ENCODE assay signal across 7 cellular contexts in the genomic region with DNA sequence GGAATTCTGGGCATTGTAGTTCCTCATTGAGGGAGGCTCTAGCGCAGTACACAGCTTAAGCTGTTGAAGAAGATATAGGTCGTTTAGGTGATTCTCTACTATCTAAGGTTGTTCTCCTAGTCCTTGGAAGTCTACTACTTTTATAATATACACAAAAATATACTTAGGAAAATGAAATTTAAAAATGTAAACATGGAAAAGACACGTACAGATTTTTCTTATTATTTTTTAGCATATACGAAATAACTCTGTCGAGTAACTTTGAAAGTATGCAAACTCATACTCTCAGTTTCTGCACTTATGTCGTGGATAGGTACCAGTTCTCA. TPM values are rescaled to one million over a fixed set of nuclear protein-coding genes. Genes with fewer than 3 reads are reported as not detected.
DNase-seq lines count a peak whose midpoint lies in the region; ATAC-seq and TF ChIP-seq lines count a peak whose summit lies in the region.

No MANE protein-coding gene starts in this region.

- no peaks in the 10 kb centered on the region for H3K36me3 ChIP-seq in GM23338 (ENCODE audit: insufficient read depth)

- no peak overlapping the region for H3K4me3 ChIP-seq in GM23338
- H3K4me3 ChIP-seq in right cardiac atrium (ENCODE audit: low read length), result peak overlapping the region; percentile 96

- no peak overlapping the region for H2AFZ ChIP-seq in GM23338

- H3K27ac Mint-ChIP-seq in GM23338, result no peak overlapping the region
- peak overlapping the region; percentile 94 for H3K27ac Mint-ChIP-seq in stimulated activated effector memory CD8-positive, alpha-beta T cell treated with anti-CD3 and anti-CD28 coated beads, Interleukin-12 subunit alpha, Interleukin-12 subunit beta, amount 100 ng/mL, for 72 hours

- H3K27me3 ChIP-seq in GM23338 (ENCODE audit: insufficient read depth), result no peaks in the 10 kb centered on the region
- H3K27me3 ChIP-seq in right cardiac atrium (ENCODE audit: control insufficient read depth, insufficient read depth), result no peaks in the 10 kb centered on the region

- intact Hi-C loops in right cardiac atrium (cut with DNase I), result no loop called here

- H3K79me2 ChIP-seq in GM23338 (replicated peaks; ENCODE audit: insufficient read depth), result peaks cover 42% of the 10 kb centered on the region

- no peak for ATAC-seq in GM23338
- ATAC-seq in right cardiac atrium, result no peak
- ATAC-seq in stimulated activated effector memory CD8-positive, alpha-beta T cell treated with anti-CD3 and anti-CD28 coated beads, Interleukin-12 subunit alpha, Interleukin-12 subunit beta, amount 100 ng/mL, for 72 hours, result no peak

- H3K4me2 ChIP-seq in GM23338, result no peak overlapping the region

- WGBS in right cardiac atrium, result 39% methylated on average over 6 of the region's 6 CpGs

- H3K9me3 Mint-ChIP-seq in GM23338, result peaks cover 18% of the 10 kb centered on the region
- H3K9me3 Mint-ChIP-seq in stimulated activated effector memory CD8-positive, alpha-beta T cell treated with anti-CD3 and anti-CD28 coated beads, Interleukin-12 subunit alpha, Interleukin-12 subunit beta, amount 100 ng/mL, for 72 hours, result no peaks in the 10 kb centered on the region

- no peak for TF ChIP-seq CTCF in GM23338 (conservative IDR thresholded peaks at IDR 0.05; ENCODE audit: low read depth in 2 of 2)
- TF ChIP-seq CTCF in VCaP (conservative IDR thresholded peaks at IDR 0.05), result no peak

- H3K4me3 Mint-ChIP-seq in GM23338, result peak overlapping the region; percentile 98
- H3K4me3 Mint-ChIP-seq in stimulated activated effector memory CD8-positive, alpha-beta T cell treated with anti-CD3 and anti-CD28 coated beads, Interleukin-12 subunit alpha, Interleukin-12 subunit beta, amount 100 ng/mL, for 72 hours, result peak overlapping the region; percentile 96

- H3K4me1 ChIP-seq in GM23338 (ENCODE audit: insufficient read depth) (no peaks in the 10 kb centered on the region), right cardiac atrium (ENCODE audit: control insufficient read depth, insufficient read depth, low read length) (no peaks in the 10 kb centered on the region)

- H3K9me2 ChIP-seq in GM23338 (ENCODE audit: insufficient read depth), result no peaks in the 10 kb centered on the region

- H3K27ac ChIP-seq in GM23338 (ENCODE audit: low read depth) (no peak overlapping the region), VCaP (peak overlapping the region; percentile 79), right cardiac atrium (ENCODE audit: low read length) (no peak overlapping the region), caudate nucleus (ENCODE audit: low read depth, low read length) (no peak overlapping the region)

- peaks cover 5% of the 10 kb centered on the region; the same call in 2 of the 3 replicates for H3K4me1 Mint-ChIP-seq in GM23338
- H3K4me1 Mint-ChIP-seq in stimulated activated effector memory CD8-positive, alpha-beta T cell treated with anti-CD3 and anti-CD28 coated beads, Interleukin-12 subunit alpha, Interleukin-12 subunit beta, amount 100 ng/mL, for 72 hours, result peaks cover 24% of the 10 kb centered on the region

- H3K36me3 Mint-ChIP-seq in GM23338 (ENCODE audit: low read depth), result peaks cover 7% of the 10 kb centered on the region; the same call in 1 of the 3 replicates
- H3K36me3 Mint-ChIP-seq in stimulated activated effector memory CD8-positive, alpha-beta T cell treated with anti-CD3 and anti-CD28 coated beads, Interleukin-12 subunit alpha, Interleukin-12 subunit beta, amount 100 ng/mL, for 72 hours, result peaks cover 23% of the 10 kb centered on the region

- H3K9me3 ChIP-seq in right cardiac atrium (ENCODE audit: control insufficient read depth, low read length), result no peaks in the 10 kb centered on the region

- no peak for DNase-seq in GM23338 (ENCODE audit: low spot score)
- DNase-seq in right cardiac atrium, result no peak
- DNase-seq in stimulated activated effector memory CD8-positive, alpha-beta T cell treated with anti-CD3 and anti-CD28 coated beads, Interleukin-12 subunit alpha, Interleukin-12 subunit beta, amount 100 ng/mL, for 72 hours (ENCODE audit: low spot score in 2 of 2), result no peak
- no peak for DNase-seq in caudate nucleus (lab: John Stamatoyannopoulos, UW)
- no peak for DNase-seq in globus pallidus (ENCODE audit: low spot score)
- no peak for DNase-seq in iPS-NIHi11 (ENCODE audit: low spot score)

- H4K20me1 ChIP-seq in GM23338 (replicated peaks; ENCODE audit: insufficient read depth), result peaks cover 6% of the 10 kb centered on the region; the same call in 1 of the 2 replicates

- peaks cover 6% of the 10 kb centered on the region for H3K27me3 Mint-ChIP-seq in GM23338 (ENCODE audit: insufficient read depth, low read depth, poor library complexity)

- H3F3A ChIP-seq in GM23338 (replicated peaks; ENCODE audit: low read depth), result no peaks in the 10 kb centered on the region

TF ChIP-seq in GM23338, 12 proteins besides CTCF, POLR2A, EP300 and RAD21:
- TF ChIP-seq STAT1 (IDR thresholded peaks at IDR 0.05; ENCODE audit: unreplicated experiment) (no peak), ZNF114 (CRISPR knock-in tag; IDR thresholded peaks at IDR 0.05) (no peak), CREB1 (CRISPR knock-in tag; IDR thresholded peaks at IDR 0.05; ENCODE audit: low read depth) (no peak)

RNA-seq across cellular contexts. Expression of gene FASTKD1, which starts 0.3 kb away (rescaled TPM):
- total RNA-seq in GM23338 (2014; rRNA removed; shearing (Covaris generic)), result 49.0 and 74.8 TPM in 2 replicates
- polyA plus RNA-seq in GM23338 (2016; fragmentation: Nextera tagmentation; extraction: Ambion mirVana) (53.3 and 65.5 TPM in 2 replicates), right cardiac atrium (55.1 TPM)
- 10 to 100 TPM; 46.4 to 60.6 (median 52.4) TPM for total RNA-seq in right cardiac atrium

RNA-seq across cellular contexts. Expression of gene PPIG, which starts 10.2 kb away (rescaled TPM):
- 38.8 and 40.7 TPM in 2 replicates for total RNA-seq in GM23338 (2014; rRNA removed; shearing (Covaris generic))
- polyA plus RNA-seq in GM23338 (2016; fragmentation: Nextera tagmentation; extraction: Ambion mirVana), result 117 and 157 TPM in 2 replicates
- 10 to 100 TPM; 41.3 to 49.4 (median 45.2) TPM for total RNA-seq in right cardiac atrium
- polyA plus RNA-seq in right cardiac atrium, result 40.4 TPM
